In the genomic region with DNA sequence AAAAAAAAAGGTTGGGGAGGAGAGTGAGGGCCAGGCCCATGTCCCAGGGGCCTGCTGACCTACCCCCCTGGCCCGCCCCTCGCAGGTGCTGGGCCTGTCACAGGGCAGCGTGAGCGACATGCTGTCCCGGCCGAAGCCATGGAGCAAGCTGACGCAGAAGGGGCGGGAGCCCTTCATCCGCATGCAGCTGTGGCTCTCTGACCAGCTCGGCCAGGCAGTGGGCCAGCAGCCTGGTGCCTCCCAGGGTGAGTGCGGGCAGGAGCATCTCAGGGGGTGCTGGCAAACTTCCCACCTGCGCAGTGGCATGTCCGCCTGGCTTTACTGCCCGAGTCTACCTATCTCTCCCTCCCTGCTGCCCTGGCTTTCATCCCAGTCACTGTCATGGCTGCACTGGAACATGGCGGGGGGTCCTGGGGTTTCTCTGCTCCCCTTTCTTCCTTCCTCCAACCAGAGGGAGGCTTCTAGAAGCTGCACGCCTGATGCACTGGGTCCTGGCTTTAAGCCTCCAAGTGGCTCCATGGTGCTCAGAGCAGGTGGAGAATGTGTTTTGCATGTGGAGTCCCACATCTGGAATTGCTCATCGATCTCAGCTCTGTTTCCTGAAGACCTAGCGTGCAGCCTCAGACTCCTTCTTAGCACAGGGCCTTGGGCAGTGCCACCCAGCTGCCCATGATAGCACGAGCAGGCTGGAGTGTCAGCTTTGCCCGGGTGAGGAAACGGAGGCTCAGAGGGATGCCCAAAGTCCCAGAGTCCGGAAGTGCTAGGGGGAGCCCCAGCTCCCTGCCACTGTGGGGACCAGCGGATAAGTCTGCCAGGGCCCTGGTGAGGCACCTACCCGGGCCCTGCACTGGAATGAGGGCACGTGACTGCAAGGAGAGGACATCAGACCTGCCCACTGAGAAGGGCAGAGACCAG, we compare ENCODE assay signal across 16 cellular contexts. TPM values are rescaled to one million over a fixed set of nuclear protein-coding genes. Genes with fewer than 3 reads are reported as not detected.
DNase-seq lines count a peak whose midpoint lies in the region; ATAC-seq lines count a peak whose summit lies in the region.
"Had no signal": no experiment of that assay in that cellular context is flagged by ENCODE, and none has a peak within 500 bp of the region (broad histone marks: within the 10 kb centered on the region; RNA-seq: fewer than 3 reads in every experiment).

No MANE protein-coding gene starts in this region.

- no peaks in the 10 kb centered on the region for H3K36me3 ChIP-seq in NT2/D1 (ENCODE audit: insufficient read depth, insufficient read length, low read length)
- H3K36me3 ChIP-seq in CD4-positive, alpha-beta memory T cell (ENCODE audit: insufficient read depth, low read length) = no peaks in the 10 kb centered on the region
- H3K36me3 ChIP-seq: ovary, uterus had no signal

- DNase-seq in activated naive CD4-positive, alpha-beta T cell treated with anti-CD3 and anti-CD28 coated beads, Interleukin-2, amount 50 U/mL, for 16 hours = no peak
- DNase-seq in NT2/D1 (ENCODE audit: low read depth, low spot score) = no peak
- DNase-seq in left ventricle myocardium superior = peak; percentile 64
- peak; percentile 18 for DNase-seq in superior temporal gyrus (ENCODE audit: extremely low spot score)
- DNase-seq in CD4-positive, alpha-beta memory T cell = no peak
- no peak for DNase-seq in stimulated activated CD4-positive, alpha-beta T cell treated with anti-CD3 and anti-CD28 coated beads, Interleukin-12 subunit alpha, Interleukin-12 subunit beta, amount 100 ng/mL, for 4 hours
- DNase-seq: activated CD4-positive, alpha-beta memory T cell treated with anti-CD3 and anti-CD28 coated beads for 36 hours; activated effector memory CD4-positive, alpha-beta T cell treated with anti-CD3 and anti-CD28 coated beads, Interleukin-2, amount 50 U/mL, for 16 hours; DMS153; mammary epithelial cell; NCI-H1436; ovary; uterus had no signal

- POLR2A ChIA-PET in CD4-positive, alpha-beta memory T cell (lab: Charles Lee; ENCODE audit: partially characterized antibody) = no interaction called here

- no peaks in the 10 kb centered on the region for H3K27me3 ChIP-seq in NT2/D1 (ENCODE audit: insufficient read depth, insufficient read length)
- no peaks in the 10 kb centered on the region for H3K27me3 ChIP-seq in CD4-positive, alpha-beta memory T cell (ENCODE audit: insufficient read depth, low read length)
- H3K27me3 ChIP-seq: hepatocyte, ovary, uterus had no signal

- no peak overlapping the region for H3K4me3 Mint-ChIP-seq in activated naive CD4-positive, alpha-beta T cell treated with anti-CD3 and anti-CD28 coated beads, Interleukin-2, amount 50 U/mL, for 24 hours
- no peak overlapping the region for H3K4me3 Mint-ChIP-seq in CD4-positive, alpha-beta memory T cell
- H3K4me3 Mint-ChIP-seq: activated CD4-positive, alpha-beta memory T cell treated with anti-CD3 and anti-CD28 coated beads for 36 hours had no signal

- no peaks in the 10 kb centered on the region for H3K4me1 ChIP-seq in NT2/D1 (ENCODE audit: insufficient read depth, insufficient read length)
- no peaks in the 10 kb centered on the region for H3K4me1 ChIP-seq in CD4-positive, alpha-beta memory T cell (ENCODE audit: insufficient read depth, low read length)
- H3K4me1 ChIP-seq: uterus had no signal

- intact Hi-C loops in left ventricle myocardium superior (cut with micrococcal nuclease) = no loop called here
- intact Hi-C loops in CD4-positive, alpha-beta memory T cell (cut with micrococcal nuclease) = no loop called here

- peak; percentile 71 for ATAC-seq in left ventricle myocardium superior
- ATAC-seq in HG02763 (IDR thresholded peaks at IDR 0.05; ENCODE audit: unreplicated experiment) = no peak

- H3K4me1 Mint-ChIP-seq in activated naive CD4-positive, alpha-beta T cell treated with anti-CD3 and anti-CD28 coated beads, Interleukin-2, amount 50 U/mL, for 24 hours = no peaks in the 10 kb centered on the region
- H3K4me1 Mint-ChIP-seq in CD4-positive, alpha-beta memory T cell = no peaks in the 10 kb centered on the region

- no peaks in the 10 kb centered on the region; the same call in 1 of the 2 replicates for H3K9me3 ChIP-seq in NT2/D1 (ENCODE audit: insufficient read depth, low read length)
- H3K9me3 ChIP-seq in CD4-positive, alpha-beta memory T cell (ENCODE audit: control insufficient read depth in 1 of 2, low read length in 2 of 2) = no peaks in the 10 kb centered on the region
- H3K9me3 ChIP-seq: ovary, uterus had no signal

- H3K27ac ChIP-seq in CD4-positive, alpha-beta memory T cell (ENCODE audit: low read depth, low read length) = no peak overlapping the region
- H3K27ac ChIP-seq: hepatocyte, ovary, uterus had no signal

- H3K9me3 Mint-ChIP-seq in activated naive CD4-positive, alpha-beta T cell treated with anti-CD3 and anti-CD28 coated beads, Interleukin-2, amount 50 U/mL, for 24 hours = no peaks in the 10 kb centered on the region
- H3K9me3 Mint-ChIP-seq in CD4-positive, alpha-beta memory T cell = no peaks in the 10 kb centered on the region
- H3K9me3 Mint-ChIP-seq: activated CD4-positive, alpha-beta memory T cell treated with anti-CD3 and anti-CD28 coated beads for 36 hours had no signal

- no peaks in the 10 kb centered on the region for H3K27me3 Mint-ChIP-seq in activated naive CD4-positive, alpha-beta T cell treated with anti-CD3 and anti-CD28 coated beads, Interleukin-2, amount 50 U/mL, for 24 hours
- peaks cover 0 to 3% of the 10 kb centered on the region in 2 donors for H3K27me3 Mint-ChIP-seq in CD4-positive, alpha-beta memory T cell
- H3K27me3 Mint-ChIP-seq: activated CD4-positive, alpha-beta memory T cell treated with anti-CD3 and anti-CD28 coated beads for 36 hours had no signal

- no peaks in the 10 kb centered on the region for H3K36me3 Mint-ChIP-seq in activated naive CD4-positive, alpha-beta T cell treated with anti-CD3 and anti-CD28 coated beads, Interleukin-2, amount 50 U/mL, for 24 hours
- no peaks in the 10 kb centered on the region for H3K36me3 Mint-ChIP-seq in CD4-positive, alpha-beta memory T cell
- H3K36me3 Mint-ChIP-seq: activated CD4-positive, alpha-beta memory T cell treated with anti-CD3 and anti-CD28 coated beads for 36 hours had no signal

- CTCF ChIA-PET in CD4-positive, alpha-beta memory T cell (lab: Charles Lee; ENCODE audit: partially characterized antibody) = interaction anchor here (0.7 to 1.6 kb wide), 4 partner anchors 8 to 427 kb away, joined by 3 read pairs; no protein-coding TSS in a partner anchor

- H3K9ac ChIP-seq in NT2/D1 (ENCODE audit: insufficient read length, low read depth) = peak overlapping the region; percentile 1

- peak overlapping the region; percentile 57 for H3K27ac Mint-ChIP-seq in activated naive CD4-positive, alpha-beta T cell treated with anti-CD3 and anti-CD28 coated beads, Interleukin-2, amount 50 U/mL, for 24 hours
- no peak overlapping the region for H3K27ac Mint-ChIP-seq in CD4-positive, alpha-beta memory T cell
- H3K27ac Mint-ChIP-seq: activated CD4-positive, alpha-beta memory T cell treated with anti-CD3 and anti-CD28 coated beads for 36 hours had no signal

- no peak overlapping the region for H3K4me3 ChIP-seq in NT2/D1 (ENCODE audit: insufficient read length, low read depth)
- H3K4me3 ChIP-seq in CD4-positive, alpha-beta memory T cell (ENCODE audit: low read length in 2 of 2) = no peak overlapping the region
- H3K4me3 ChIP-seq: hepatocyte, ovary, uterus had no signal

RNA-seq across cellular contexts. Expression of a gene that starts 46.3 kb away (rescaled TPM):
- total RNA-seq in left ventricle myocardium superior = 28.6 TPM
- 1 to 10 TPM; 4.7 to 6.4 TPM for total RNA-seq in CD4-positive, alpha-beta memory T cell
- 1 to 10 TPM in 1 of 2 donors, under 1 TPM in 1; 0.24 to 1.4 TPM for polyA plus RNA-seq in CD4-positive, alpha-beta memory T cell

Comparison
In these comparisons a context has a peak if more than half of its experiments do, and no peak if none do; other contexts are left out.
1. DNase-seq: peak in left ventricle myocardium superior (single experiment) and superior temporal gyrus (single experiment); none in activated naive CD4-positive, alpha-beta T cell treated with anti-CD3 and anti-CD28 coated beads, Interleukin-2, amount 50 U/mL, for 16 hours (single experiment), NT2/D1 (single experiment), CD4-positive, alpha-beta memory T cell (0 of 5) and stimulated activated CD4-positive, alpha-beta T cell treated with anti-CD3 and anti-CD28 coated beads, Interleukin-12 subunit alpha, Interleukin-12 subunit beta, amount 100 ng/mL, for 4 hours (single experiment).